8 cellular contexts compared by ENCODE assay signal in the genomic region with DNA sequence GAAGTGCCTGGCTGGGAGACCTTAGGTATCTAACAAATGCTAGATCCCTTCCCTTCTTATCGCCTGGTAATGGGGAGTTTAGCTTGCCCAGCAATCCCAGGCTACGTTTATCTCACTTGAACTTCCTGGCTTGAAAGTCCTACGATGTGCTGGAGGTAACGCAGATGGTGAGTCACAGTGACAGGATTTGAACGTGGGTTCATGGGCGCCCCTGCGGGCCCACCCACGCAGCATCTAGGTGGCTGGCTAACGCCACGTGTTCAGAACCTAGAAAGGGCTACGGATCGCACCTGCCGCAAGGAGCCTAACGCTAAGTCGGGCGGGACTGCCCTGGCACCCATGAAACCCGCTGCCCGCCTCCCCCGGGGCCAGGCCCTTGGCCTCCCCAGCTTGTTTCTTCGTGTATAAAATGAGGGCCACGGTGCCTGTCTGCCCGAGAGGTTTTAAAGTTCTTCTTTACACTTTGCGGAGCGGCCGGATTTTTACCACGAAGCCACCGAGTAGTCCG. TPM values are rescaled to one million over a fixed set of nuclear protein-coding genes. Genes with fewer than 3 reads are reported as not detected.
A peak's percentile ranks its signal among the peaks of the same experiment; 100 is the strongest.
DNase-seq lines count a peak whose midpoint lies in the region; ATAC-seq, FAIRE-seq and TF ChIP-seq lines count a peak whose summit lies in the region.

No MANE protein-coding gene starts in this region.

- H3K4me3 ChIP-seq in AG09309 (ENCODE audit: control insufficient read depth, low read depth, low read length) (peak overlapping the region; percentile 64), skin epidermis (peak overlapping the region; percentile 66 to 96 (median 81))

- TF ChIP-seq POLR2A in GM19099 (IDR thresholded peaks at IDR 0.05; ENCODE audit: extremely low read depth, insufficient read length, low read depth), result peak; percentile 50

- FAIRE-seq in HTR-8/SVneo (lab: Jason Lieb, UNC), result no peak

- DNase-seq in AG09309 (ENCODE audit: low read depth), result no peak
- peak; percentile 24 to 81 for DNase-seq in SW 1271 (lab: John Stamatoyannopoulos, UW)
- DNase-seq in iPS DF 4.7 (ENCODE audit: extremely low read depth, low spot score), result peak; percentile 74
- no peak for DNase-seq in HTR-8/SVneo (ENCODE audit: insufficient read length, low spot score)

- WGBS in adipose tissue, 3 donors, result 0 to 1% (median 0%) methylated on average over 28 of the region's 28 CpGs

- peak overlapping the region; percentile 99 for H3K27ac ChIP-seq in adipose tissue (ENCODE audit: low read depth, low read length)
- peak overlapping the region; percentile 81 to 99 (median 97) for H3K27ac ChIP-seq in skin epidermis

- TF ChIP-seq CTCF in AG09309 (IDR thresholded peaks at IDR 0.05; ENCODE audit: control insufficient read depth, insufficient read depth, low read depth, low read length, missing control alignments), result no peak

- ATAC-seq in HG03439 (IDR thresholded peaks at IDR 0.05; ENCODE audit: unreplicated experiment), result peak; percentile 30

RNA-seq across cellular contexts. Expression of a gene that starts 0.6 kb away (rescaled TPM):
- 10 to 100 TPM; 12.0 to 27.6 (median 15.6) TPM for polyA plus RNA-seq in adipose tissue

Comparison
In these comparisons a context has a peak if more than half of its experiments do, and no peak if none do; other contexts are left out.
1. DNase-seq: peak in SW 1271 (2 of 2) and iPS DF 4.7 (single experiment); none in AG09309 (single experiment) and HTR-8/SVneo (single experiment).